Comparison of ENCODE assay signal across 8 cellular contexts in genomic region chrX:54808605-54809483, GRCh38. TPM values are rescaled to one million over a fixed set of nuclear protein-coding genes. Genes with fewer than 3 reads are reported as not detected.
A peak's percentile ranks its signal among the peaks of the same experiment; 100 is the strongest.
DNase-seq lines count a peak whose midpoint lies in the region; ATAC-seq and TF ChIP-seq lines count a peak whose summit lies in the region.

No MANE protein-coding gene starts in this region.

- H3K36me3 Mint-ChIP-seq in activated naive CD8-positive, alpha-beta T cell treated with anti-CD3 and anti-CD28 coated beads, Interleukin-2, amount 50 U/mL, for 24 hours (ENCODE audit: low read depth), result peaks cover 13% of the 10 kb centered on the region

- POLR2A ChIA-PET in GM10248 (lab: Yijun Ruan, JAX), result interaction anchor here (0.9 to 1.6 kb wide), 2 partner anchors 169 to 192 kb away, joined by 3 to 5 read pairs; partner anchors contain the start of gene APEX2

- no peak for TF ChIP-seq POLR2A in ovary (IDR thresholded peaks at IDR 0.05)
- TF ChIP-seq POLR2A in thyroid gland (IDR thresholded peaks at IDR 0.05), result no peak

- peak overlapping the region; percentile 75 for H3K4me2 ChIP-seq in SU-DHL-6 (ENCODE audit: low read depth, low read length, poor library complexity, severe bottlenecking)

- H3K9me3 Mint-ChIP-seq in activated naive CD8-positive, alpha-beta T cell treated with anti-CD3 and anti-CD28 coated beads, Interleukin-2, amount 50 U/mL, for 24 hours, result no peaks in the 10 kb centered on the region

- H3K4me1 ChIP-seq in ovary (ENCODE audit: insufficient read depth) (peaks cover 4% of the 10 kb centered on the region), thyroid gland (peaks cover 0 to 10% of the 10 kb centered on the region in 2 donors)

- no peaks in the 10 kb centered on the region for H3K27me3 ChIP-seq in SU-DHL-6 (ENCODE audit: low read length)
- H3K27me3 ChIP-seq in ovary, result no peaks in the 10 kb centered on the region
- H3K27me3 ChIP-seq in thyroid gland, result no peaks in the 10 kb centered on the region

- peak overlapping the region; percentile 88 for H3K4me3 Mint-ChIP-seq in activated naive CD8-positive, alpha-beta T cell treated with anti-CD3 and anti-CD28 coated beads, Interleukin-2, amount 50 U/mL, for 24 hours

- DNase-seq in GM10248 (ENCODE audit: extremely low spot score) (peak; percentile 94), NCI-H128 (lab: John Stamatoyannopoulos, UW; ENCODE audit: unreplicated experiment) (peak; percentile 94), Right ventricle myocardium superior (peak; percentile 94), ovary (peak; percentile 94 to 95 (median 94)), thyroid gland (peak; percentile 93)
- peak; percentile 86 for DNase-seq in activated naive CD8-positive, alpha-beta T cell treated with anti-CD3 and anti-CD28 coated beads, Interleukin-2, amount 50 U/mL, for 24 hours

- peak overlapping the region; percentile 89 for H3K4me3 ChIP-seq in SU-DHL-6 (ENCODE audit: insufficient read depth, low read length, poor library complexity, severe bottlenecking)
- H3K4me3 ChIP-seq in ovary, result peak overlapping the region; percentile 49
- H3K4me3 ChIP-seq in thyroid gland (replicated peaks in 1 of 3), result peak overlapping the region in 2 of 3 donors; percentile 63 to 66

- no peak for TF ChIP-seq CTCF in GM10248 (IDR thresholded peaks at IDR 0.05; ENCODE audit: control extremely low read depth, extremely low read depth, low read depth, missing control alignments)
- no peak for TF ChIP-seq CTCF in SU-DHL-6 (IDR thresholded peaks at IDR 0.05; ENCODE audit: insufficient read depth, low read length, poor library complexity, severe bottlenecking)
- no peak for TF ChIP-seq CTCF in ovary (IDR thresholded peaks at IDR 0.05)
- TF ChIP-seq CTCF in thyroid gland (IDR thresholded peaks at IDR 0.05), result no peak

- peaks cover 3% of the 10 kb centered on the region; the same call in 1 of the 2 replicates for H3K79me2 ChIP-seq in SU-DHL-6 (ENCODE audit: insufficient read depth, low read length)

- H4K20me1 ChIP-seq in SU-DHL-6 (ENCODE audit: low read depth, low read length), result no peaks in the 10 kb centered on the region

- peaks cover 9% of the 10 kb centered on the region for H3K4me1 Mint-ChIP-seq in activated naive CD8-positive, alpha-beta T cell treated with anti-CD3 and anti-CD28 coated beads, Interleukin-2, amount 50 U/mL, for 24 hours

- CTCF ChIA-PET in GM10248 (lab: Yijun Ruan, JAX), result interaction anchor here (0.9 to 2.5 kb wide), 2 partner anchors 169 to 680 kb away, joined by 3 to 8 read pairs; no protein-coding TSS in a partner anchor

- H3K36me3 ChIP-seq in SU-DHL-6 (ENCODE audit: low read length) (no peaks in the 10 kb centered on the region), ovary (no peaks in the 10 kb centered on the region), thyroid gland (peaks cover 13 to 23% of the 10 kb centered on the region in 2 donors)

- intact Hi-C loops in Right ventricle myocardium superior (cut with DNase I) (no loop called here), ovary (cut with DNase I) (no loop called here), thyroid gland (cut with DNase I) (no loop called here)

- H3K27ac Mint-ChIP-seq in activated naive CD8-positive, alpha-beta T cell treated with anti-CD3 and anti-CD28 coated beads, Interleukin-2, amount 50 U/mL, for 24 hours, result peak overlapping the region; percentile 98

- H3K9me2 ChIP-seq in SU-DHL-6 (replicated peaks; ENCODE audit: insufficient read depth, low read length), result no peaks in the 10 kb centered on the region

- H3K9me3 ChIP-seq in SU-DHL-6 (ENCODE audit: insufficient read depth, low read length), result no peaks in the 10 kb centered on the region
- no peaks in the 10 kb centered on the region for H3K9me3 ChIP-seq in ovary
- no peaks in the 10 kb centered on the region for H3K9me3 ChIP-seq in thyroid gland

- peak; percentile 87 for ATAC-seq in HG02759 (IDR thresholded peaks at IDR 0.05; ENCODE audit: unreplicated experiment)
- peak; percentile 79 for ATAC-seq in activated naive CD8-positive, alpha-beta T cell treated with anti-CD3 and anti-CD28 coated beads, Interleukin-2, amount 50 U/mL, for 24 hours
- ATAC-seq in Right ventricle myocardium superior (ENCODE audit: poor library complexity), result peak; percentile 94

- 30 to 51% (median 35%) methylated on average over 38 of the region's 38 CpGs for WGBS in ovary, 3 donors
- 2 to 4% methylated on average over 13 to 26 of the region's 38 CpGs for WGBS in thyroid gland, 2 donors

- peaks cover 2% of the 10 kb centered on the region for H3K27me3 Mint-ChIP-seq in activated naive CD8-positive, alpha-beta T cell treated with anti-CD3 and anti-CD28 coated beads, Interleukin-2, amount 50 U/mL, for 24 hours

- H3K27ac ChIP-seq in SU-DHL-6 (ENCODE audit: low read depth, low read length) (0 out of 2 replicates have a peak overlapping the region, but pooled peaks have one; percentile 42), ovary (peak overlapping the region; percentile 88 to 91), thyroid gland (peak overlapping the region; percentile 84 to 89 (median 88))

- peak overlapping the region; percentile 79 for H3K9ac ChIP-seq in SU-DHL-6 (ENCODE audit: low read length)

- peaks cover 13% of the 10 kb centered on the region; the same call in 1 of the 2 replicates for H3F3A ChIP-seq in SU-DHL-6 (ENCODE audit: insufficient read depth)

- H2AFZ ChIP-seq in SU-DHL-6 (ENCODE audit: low read depth, low read length, severe bottlenecking), result peak overlapping the region; percentile 87

- no peak for TF ChIP-seq EP300 in ovary (IDR thresholded peaks at IDR 0.05)

RNA-seq across cellular contexts. Expression of gene MAGED2, which starts 1.3 kb away (rescaled TPM):
- total RNA-seq in Right ventricle myocardium superior, result 66.5 TPM
- 100 to 1,000 TPM; 190 to 302 (median 250) TPM for total RNA-seq in ovary
- 100 to 1,000 TPM; 238 to 279 TPM for polyA plus RNA-seq in ovary
- total RNA-seq in thyroid gland, result 100 to 1,000 TPM; 176 to 324 (median 272) TPM

RNA-seq across cellular contexts. Expression of gene ITIH6, which starts 10.8 kb away (rescaled TPM):
- total RNA-seq in Right ventricle myocardium superior, result not detected
- total RNA-seq in ovary, result not detected
- under 1 TPM; 0.01 to 0.05 TPM for polyA plus RNA-seq in ovary
- total RNA-seq in thyroid gland, result not detected

Comparison
In these comparisons a context has a peak if more than half of its experiments do, and no peak if none do; other contexts are left out.
1. Peak in every context shown above with its lines: DNase-seq, ATAC-seq, H3K4me3 ChIP-seq and H3K27ac ChIP-seq.